ENCODE assay signal across 1 cellular context in the genomic region with DNA sequence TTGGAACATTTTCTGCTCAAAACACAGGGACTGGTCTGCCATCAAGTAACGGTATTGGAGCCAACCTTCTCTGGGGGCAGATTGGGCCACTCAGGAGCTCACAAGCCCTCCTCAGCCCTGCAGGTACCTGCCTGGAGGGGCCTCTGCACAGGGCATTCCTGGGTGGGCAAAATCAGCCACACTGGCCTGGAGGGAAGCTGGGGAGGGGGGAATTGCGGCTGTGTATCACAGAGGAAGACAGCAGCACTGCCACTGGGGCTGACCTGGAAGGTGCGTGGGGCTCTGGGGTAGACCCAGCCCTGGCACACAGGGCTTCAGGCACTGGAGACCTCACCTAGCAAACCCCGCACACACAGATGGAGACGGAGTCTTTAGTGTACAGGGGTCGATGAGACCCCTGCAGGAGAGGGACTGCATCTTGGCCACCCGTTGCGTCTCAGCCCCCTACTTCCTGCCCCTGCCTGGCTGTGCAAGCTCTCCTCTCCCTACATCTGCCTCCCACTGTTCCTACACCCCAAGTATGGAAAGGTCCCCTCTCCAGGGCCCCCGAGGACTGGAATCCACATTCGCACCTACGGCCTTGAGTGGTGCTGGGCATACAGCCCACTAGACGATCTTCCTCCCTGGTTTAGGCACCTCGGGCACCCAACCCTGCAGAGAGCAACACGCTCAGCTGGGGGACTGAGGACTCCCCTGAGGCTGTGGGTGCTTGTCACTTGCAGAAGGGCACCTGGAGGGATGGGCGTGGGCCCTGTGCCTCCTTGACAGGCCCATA.
TF ChIP-seq lines count a peak whose summit lies in the region.

No MANE protein-coding gene starts in this region.

TF ChIP-seq in H1, 55 proteins besides CTCF, POLR2A, EP300 and RAD21:
- TF ChIP-seq RXRA (IDR thresholded peaks at IDR 0.05; ENCODE audit: insufficient read depth, low read depth, low read length) (no peak), GABPA (IDR thresholded peaks at IDR 0.05; ENCODE audit: borderline replicate concordance, insufficient read depth, low read length) (no peak), CHD1 (IDR thresholded peaks at IDR 0.05; ENCODE audit: low read depth, low read length) (no peak), TEAD4 (IDR thresholded peaks at IDR 0.05; ENCODE audit: low read depth, low read length) (no peak), SUZ12 (IDR thresholded peaks at IDR 0.05; ENCODE audit: low read length) (no peak), KDM5A (IDR thresholded peaks at IDR 0.05; ENCODE audit: low read length) (no peak), EGR1 (IDR thresholded peaks at IDR 0.05; ENCODE audit: borderline replicate concordance, low read depth, low read length) (no peak), TAF1 (IDR thresholded peaks at IDR 0.05; ENCODE audit: low read depth, low read length) (no peak), BRCA1 (IDR thresholded peaks at IDR 0.05; ENCODE audit: low read depth, low read length) (no peak), NANOG (IDR thresholded peaks at IDR 0.05; ENCODE audit: insufficient read depth, low read depth, low read length, poor library complexity, severe bottlenecking) (no peak), JUND (IDR thresholded peaks at IDR 0.05; ENCODE audit: low read length) (no peak), CBX8 (IDR thresholded peaks at IDR 0.05; ENCODE audit: borderline replicate concordance, low read depth, low read length) (no peak)
- TF ChIP-seq, protein P1, sequence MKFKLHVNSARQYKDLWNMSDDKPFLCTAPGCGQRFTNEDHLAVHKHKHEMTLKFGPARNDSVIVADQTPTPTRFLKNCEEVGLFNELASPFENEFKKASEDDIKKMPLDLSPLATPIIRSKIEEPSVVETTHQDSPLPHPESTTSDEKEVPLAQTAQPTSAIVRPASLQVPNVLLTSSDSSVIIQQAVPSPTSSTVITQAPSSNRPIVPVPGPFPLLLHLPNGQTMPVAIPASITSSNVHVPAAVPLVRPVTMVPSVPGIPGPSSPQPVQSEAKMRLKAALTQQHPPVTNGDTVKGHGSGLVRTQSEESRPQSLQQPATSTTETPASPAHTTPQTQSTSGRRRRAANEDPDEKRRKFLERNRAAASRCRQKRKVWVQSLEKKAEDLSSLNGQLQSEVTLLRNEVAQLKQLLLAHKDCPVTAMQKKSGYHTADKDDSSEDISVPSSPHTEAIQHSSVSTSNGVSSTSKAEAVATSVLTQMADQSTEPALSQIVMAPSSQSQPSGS (IDR thresholded peaks at IDR 0.05; ENCODE audit: low read length) = no peak
